Comparison of ENCODE assay signal across 2 cellular contexts in genomic region chr7:136635755-136636154, GRCh38.
TF ChIP-seq lines count a peak whose summit lies in the region.

No MANE protein-coding gene starts in this region.

TF ChIP-seq in HepG2, 621 proteins besides CTCF, POLR2A, EP300 and RAD21:
- no peak for TF ChIP-seq ZNF589 (CRISPR knock-in tag; conservative IDR thresholded peaks at IDR 0.05)
- TF ChIP-seq ZNF414 (CRISPR knock-in tag; IDR thresholded peaks at IDR 0.05), result no peak
- no peak for TF ChIP-seq SIN3B (IDR thresholded peaks at IDR 0.05; ENCODE audit: low read length)
- no peak for TF ChIP-seq ZNF256 (CRISPR knock-in tag; conservative IDR thresholded peaks at IDR 0.05)
- TF ChIP-seq NFKBIZ (CRISPR knock-in tag; IDR thresholded peaks at IDR 0.05), result no peak
- peak; percentile 93 for TF ChIP-seq MAFF (IDR thresholded peaks at IDR 0.05; ENCODE audit: low read depth, low read length)
- peak; percentile 91 to 94 for TF ChIP-seq MAFK (conservative IDR thresholded peaks at IDR 0.05 in 1 of 2, IDR thresholded peaks at IDR 0.05 in 1 of 2; ENCODE audit: low read length in 2 of 2)

TF ChIP-seq in IMR-90, 13 proteins besides CTCF, POLR2A, EP300 and RAD21:
- TF ChIP-seq SMC3 (IDR thresholded peaks at IDR 0.05; ENCODE audit: low read depth, low read length) (no peak), MAFK (IDR thresholded peaks at IDR 0.05; ENCODE audit: low read depth, low read length) (peak; percentile 93)
TF ChIP-seq in IMR-90: peak in this region for 1.
